8 cellular contexts compared by ENCODE assay signal in the genomic region with DNA sequence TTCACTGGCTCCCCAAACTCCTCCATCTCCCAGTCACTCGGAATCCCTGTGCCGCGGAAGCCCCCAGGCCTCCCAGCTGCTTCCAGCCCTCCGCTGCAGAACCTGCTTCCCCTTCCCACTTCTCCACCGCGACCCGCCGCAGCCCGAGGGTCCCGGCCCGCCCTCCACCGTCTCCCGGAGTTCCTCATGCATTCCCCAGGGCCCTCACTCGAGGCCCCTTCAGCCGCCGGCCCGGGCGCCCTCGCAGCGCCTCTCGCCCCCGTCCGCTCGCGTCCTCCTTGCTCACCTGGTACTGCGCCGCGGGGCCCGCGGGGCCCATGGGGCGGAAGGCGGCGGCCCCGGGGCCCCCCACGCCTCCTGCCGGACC. TPM values are rescaled to one million over a fixed set of nuclear protein-coding genes. Genes with fewer than 3 reads are reported as not detected.
DNase-seq lines count a peak whose midpoint lies in the region; ATAC-seq and TF ChIP-seq lines count a peak whose summit lies in the region.

No MANE protein-coding gene starts in this region.

- POLR2A ChIA-PET in AG04450 (lab: Yijun Ruan, JAX) = interaction anchor here (1.0 to 2.4 kb wide), 4 partner anchors 9 to 399 kb away, joined by 3 to 12 read pairs (median 6); a partner anchor contains a TSS
- POLR2A ChIA-PET in activated CD4-positive, alpha-beta memory T cell treated with anti-CD3 and anti-CD28 coated beads, Interleukin-2, amount 10 ng/mL, durations not matched to agents 7 days and 5 days (lab: Charles Lee) = interaction anchor here (0.8 to 9.7 kb wide), 10 partner anchors 12 to 663 kb away, joined by 3 to 194 read pairs (median 8); a partner anchor contains a TSS

- H3K27me3 ChIP-seq in AG04450 (ENCODE audit: control insufficient read depth, insufficient read depth, low read length) (no peaks in the 10 kb centered on the region), skeletal muscle tissue (ENCODE audit: control insufficient read depth in 3 of 3, insufficient read depth in 3 of 3, low read length in 3 of 3) (no peaks in the 10 kb centered on the region)

- peaks cover 0 to 2% (median under 1%) of the 10 kb centered on the region in 3 donors for H3K36me3 ChIP-seq in skeletal muscle tissue (ENCODE audit: control insufficient read depth in 3 of 3, insufficient read depth in 3 of 3, low read length in 3 of 3)

- H3K27ac Mint-ChIP-seq in activated CD4-positive, alpha-beta memory T cell treated with anti-CD3 and anti-CD28 coated beads, Interleukin-2, amount 10 ng/mL, durations not matched to agents 7 days and 5 days = peak overlapping the region; percentile 87

- CTCF ChIA-PET in AG04450 (lab: Charles Lee) = no interaction called here
- CTCF ChIA-PET in activated CD4-positive, alpha-beta memory T cell treated with anti-CD3 and anti-CD28 coated beads, Interleukin-2, amount 10 ng/mL, durations not matched to agents 7 days and 5 days (lab: Charles Lee) = interaction anchor here (0.9 to 3.3 kb wide), 3 partner anchors 12 to 66 kb away, joined by 3 to 28 read pairs (median 6); a partner anchor contains a TSS

- no peaks in the 10 kb centered on the region for H3K9me3 Mint-ChIP-seq in activated CD4-positive, alpha-beta memory T cell treated with anti-CD3 and anti-CD28 coated beads, Interleukin-2, amount 10 ng/mL, durations not matched to agents 7 days and 5 days

- peaks cover 21% of the 10 kb centered on the region for H3K36me3 Mint-ChIP-seq in activated CD4-positive, alpha-beta memory T cell treated with anti-CD3 and anti-CD28 coated beads, Interleukin-2, amount 10 ng/mL, durations not matched to agents 7 days and 5 days (ENCODE audit: low read depth)

- H3K27ac ChIP-seq in AG04450 (ENCODE audit: low read depth, low read length) (peak overlapping the region; percentile 68), skeletal muscle tissue (ENCODE audit: low read depth, low read length) (peak overlapping the region; percentile 89)

- H3K4me1 Mint-ChIP-seq in activated CD4-positive, alpha-beta memory T cell treated with anti-CD3 and anti-CD28 coated beads, Interleukin-2, amount 10 ng/mL, durations not matched to agents 7 days and 5 days = peaks cover 44% of the 10 kb centered on the region

- no peak for TF ChIP-seq CTCF in AG04450 (IDR thresholded peaks at IDR 0.05; ENCODE audit: low read depth, low read length)

- peaks cover 51 to 53% (median 53%) of the 10 kb centered on the region in 3 donors for H3K4me1 ChIP-seq in skeletal muscle tissue (ENCODE audit: control insufficient read depth in 3 of 3, insufficient read depth in 3 of 3, low read length in 3 of 3)

- H3K9ac ChIP-seq in skeletal muscle tissue (ENCODE audit: low read depth in 1 of 3, low read length in 3 of 3) = peak overlapping the region; percentile 91 to 97 (median 93)

- peak; percentile 9 for ATAC-seq in GM18870 (IDR thresholded peaks at IDR 0.05; ENCODE audit: unreplicated experiment)
- ATAC-seq in HG03354 (IDR thresholded peaks at IDR 0.05; ENCODE audit: poor library complexity, severe bottlenecking, unreplicated experiment) = peak; percentile 30

- H3K4me3 ChIP-seq in AG04450 (ENCODE audit: low read depth, low read length) (peak overlapping the region; percentile 88), skeletal muscle tissue (ENCODE audit: low read length in 3 of 3) (peak overlapping the region; percentile 87 to 90 (median 90))

- H3K4me3 Mint-ChIP-seq in activated CD4-positive, alpha-beta memory T cell treated with anti-CD3 and anti-CD28 coated beads, Interleukin-2, amount 10 ng/mL, durations not matched to agents 7 days and 5 days = peak overlapping the region; percentile 97

- no peaks in the 10 kb centered on the region for H3K27me3 Mint-ChIP-seq in activated CD4-positive, alpha-beta memory T cell treated with anti-CD3 and anti-CD28 coated beads, Interleukin-2, amount 10 ng/mL, durations not matched to agents 7 days and 5 days

- H3K9me3 ChIP-seq in AG04450 (ENCODE audit: control insufficient read depth, insufficient read depth, low read length) = no peaks in the 10 kb centered on the region; the same call in 1 of the 2 replicates
- H3K9me3 ChIP-seq in skeletal muscle tissue (ENCODE audit: control insufficient read depth in 3 of 3, low read length in 3 of 3) = no peaks in the 10 kb centered on the region

- no peak for DNase-seq in AG04450 (ENCODE audit: low read depth, low spot score)
- DNase-seq in activated CD4-positive, alpha-beta memory T cell treated with anti-CD3 and anti-CD28 coated beads, Interleukin-2, amount 10 ng/mL, durations not matched to agents 7 days and 5 days = no peak
- DNase-seq in hepatic stellate cell (ENCODE audit: low spot score) = peak; percentile 28
- no peak for DNase-seq in NCI-H128 (lab: John Stamatoyannopoulos, UW; ENCODE audit: unreplicated experiment)
- no peak for DNase-seq in NCI-H1092 (lab: John Stamatoyannopoulos, UW)

RNA-seq across cellular contexts. Expression of a gene that starts 0.3 kb away (rescaled TPM):
- polyA plus RNA-seq in AG04450 (2011; rRNA removed) = 48.8 and 58.3 TPM in 2 replicates
- 63.7 and 93.2 TPM in 2 replicates for polyA minus RNA-seq in AG04450 (2011; rRNA and poly(A)+ RNA removed)
- total RNA-seq in activated CD4-positive, alpha-beta memory T cell treated with anti-CD3 and anti-CD28 coated beads, Interleukin-2, amount 10 ng/mL, durations not matched to agents 7 days and 5 days = 100 to 1,000 TPM; 150 to 152 TPM
- total RNA-seq in skeletal muscle tissue = 44.4 TPM

RNA-seq across cellular contexts. Expression of a gene that starts 14.7 kb away (rescaled TPM):
- polyA plus RNA-seq in AG04450 (2011; rRNA removed) = 54.2 and 58.4 TPM in 2 replicates
- 70.5 and 94.3 TPM in 2 replicates for polyA minus RNA-seq in AG04450 (2011; rRNA and poly(A)+ RNA removed)
- total RNA-seq in activated CD4-positive, alpha-beta memory T cell treated with anti-CD3 and anti-CD28 coated beads, Interleukin-2, amount 10 ng/mL, durations not matched to agents 7 days and 5 days = 10 to 100 TPM; 38.9 to 43.8 TPM
- 62.6 TPM for total RNA-seq in skeletal muscle tissue

RNA-seq across cellular contexts. Expression of a gene that starts 14.9 kb away (rescaled TPM):
- polyA plus RNA-seq in AG04450 (2011; rRNA removed) = 179 and 220 TPM in 2 replicates
- 190 and 197 TPM in 2 replicates for polyA minus RNA-seq in AG04450 (2011; rRNA and poly(A)+ RNA removed)
- 100 to 1,000 TPM; 152 to 162 TPM for total RNA-seq in activated CD4-positive, alpha-beta memory T cell treated with anti-CD3 and anti-CD28 coated beads, Interleukin-2, amount 10 ng/mL, durations not matched to agents 7 days and 5 days
- total RNA-seq in skeletal muscle tissue = 41.2 TPM

RNA-seq across cellular contexts. Expression of a gene that starts 31.3 kb away (rescaled TPM):
- polyA plus RNA-seq in AG04450 (2011; rRNA removed) = not detected in 2 replicates
- not detected in 2 replicates for polyA minus RNA-seq in AG04450 (2011; rRNA and poly(A)+ RNA removed)
- total RNA-seq in activated CD4-positive, alpha-beta memory T cell treated with anti-CD3 and anti-CD28 coated beads, Interleukin-2, amount 10 ng/mL, durations not matched to agents 7 days and 5 days = not detected
- total RNA-seq in skeletal muscle tissue = not detected

RNA-seq across cellular contexts. Expression of a gene that starts 39.6 kb away (rescaled TPM):
- not detected in 2 replicates for polyA plus RNA-seq in AG04450 (2011; rRNA removed)
- polyA minus RNA-seq in AG04450 (2011; rRNA and poly(A)+ RNA removed) = not detected in 2 replicates
- not detected for total RNA-seq in activated CD4-positive, alpha-beta memory T cell treated with anti-CD3 and anti-CD28 coated beads, Interleukin-2, amount 10 ng/mL, durations not matched to agents 7 days and 5 days
- not detected for total RNA-seq in skeletal muscle tissue
